In genomic region chr10:92404592-92404991, GRCh38 we compare ENCODE assay signal across 19 cellular contexts.
"Had no signal": no experiment of that assay in that cellular context is flagged by ENCODE, and none has a peak within 500 bp of the region (broad histone marks: within the 10 kb centered on the region; RNA-seq: fewer than 3 reads in every experiment).

No MANE protein-coding gene starts in this region.

- H3K27ac ChIP-seq: coronary artery, esophagus muscularis mucosa, hepatocyte, pancreas, psoas muscle, tibial artery had no signal

- DNase-seq: activated B cell treated with CpG ODN at 0.5 μM for 24 hours; activated CD4-positive, alpha-beta T cell treated with anti-CD3 and anti-CD28 coated beads for 36 hours; activated CD4-positive, alpha-beta T cell treated with anti-CD3 and anti-CD28 coated beads, Interleukin-2, amount 50 U/mL, for 48 hours; activated effector memory CD4-positive, alpha-beta T cell treated with anti-CD3 and anti-CD28 coated beads, Interleukin-2, amount 50 U/mL, for 16 hours; activated naive CD4-positive, alpha-beta T cell treated with anti-CD3 and anti-CD28 coated beads, Interleukin-2, amount 10 ng/mL, durations not matched to agents 7 days and 5 days; activated T-cell treated with anti-CD3 and anti-CD28 coated beads, Interleukin-2, amount 50 U/mL, for 72 hours; amygdala; cerebellar nuclear complex; glutamatergic neuron; pancreas; psoas muscle; right cardiac atrium; stimulated activated CD4-positive, alpha-beta T cell treated with anti-CD3 and anti-CD28 coated beads, Interleukin-1b, Interleukin-23, amount 100 ng/mL, for 48 hours; substantia nigra; T1000; tibial artery had no signal

- H3K4me1 ChIP-seq: esophagus muscularis mucosa, pancreas, psoas muscle, tibial artery had no signal

- H3K27me3 ChIP-seq: esophagus muscularis mucosa, hepatocyte, pancreas, tibial artery had no signal

- H3K9me3 ChIP-seq: pancreas, psoas muscle, tibial artery had no signal

- H3K36me3 ChIP-seq: esophagus muscularis mucosa, pancreas, tibial artery had no signal

- H3K4me3 ChIP-seq: coronary artery, esophagus muscularis mucosa, hepatocyte, pancreas, psoas muscle, tibial artery had no signal
